In the genomic region with DNA sequence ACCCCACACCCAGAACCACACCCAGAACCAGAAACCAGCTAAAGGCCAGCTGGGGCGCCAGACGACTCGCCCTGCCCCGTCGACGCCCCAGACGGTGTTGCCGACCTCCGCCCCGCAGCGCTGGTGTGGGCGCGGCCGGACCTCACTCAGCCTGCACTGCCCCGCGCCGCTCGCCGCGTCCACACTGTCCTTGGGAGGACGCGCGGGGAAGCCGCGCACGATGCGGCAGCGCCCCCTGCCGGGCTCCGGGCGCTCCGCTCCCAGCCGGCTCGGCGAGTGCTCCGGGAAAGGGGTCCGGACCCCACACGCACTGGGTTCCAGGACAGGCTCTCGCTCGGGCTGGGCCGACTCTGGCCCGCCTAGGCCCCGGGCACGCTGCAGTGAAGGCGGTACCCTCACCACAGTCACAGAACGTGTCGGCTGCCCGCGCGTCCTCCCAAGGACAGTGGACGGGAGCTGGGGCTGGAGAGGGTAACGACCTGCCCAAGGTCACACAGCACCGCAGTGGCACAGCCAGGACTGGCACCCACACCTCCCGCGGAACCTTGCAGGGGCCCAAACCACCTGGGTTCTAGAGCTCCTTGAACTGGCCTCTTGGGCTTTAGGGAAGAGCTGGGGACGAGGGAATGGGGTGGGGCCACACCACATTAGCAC, we compare ENCODE assay signal across 8 cellular contexts.
DNase-seq lines count a peak whose midpoint lies in the region; ATAC-seq, FAIRE-seq and TF ChIP-seq lines count a peak whose summit lies in the region.

No MANE protein-coding gene starts in this region.

- peak; percentile 72 to 80 (median 74) for TF ChIP-seq CTCF in GM12878 (IDR thresholded peaks at IDR 0.05 in 2 of 3, conservative IDR thresholded peaks at IDR 0.05 in 1 of 3; ENCODE audit: control insufficient read depth in 2 of 3, extremely low read depth in 1 of 3, insufficient read depth in 1 of 3, low read depth in 3 of 3, low read length in 3 of 3)

- peak overlapping the region; percentile 45; the same call in 1 of the 2 replicates for H3K4me3 ChIP-seq in GM12878
- H3K4me3 ChIP-seq in iPS-18a (ENCODE audit: low read length) = peak overlapping the region; percentile 70

- H3K36me3 ChIP-seq in GM12878 (ENCODE audit: control insufficient read depth in 2 of 2, insufficient read depth in 2 of 2, low read length in 1 of 2) = no peaks in the 10 kb centered on the region
- H3K36me3 ChIP-seq in iPS-18a (ENCODE audit: control insufficient read depth, low read depth, low read length) = no peaks in the 10 kb centered on the region

- FAIRE-seq in GM12878 (lab: Jason Lieb, UNC) = no peak

- intact Hi-C loops in GM12878 (cut with micrococcal nuclease; ENCODE audit: unreplicated experiment) = loop anchor here (2.0 kb wide), 1 partner anchor 1416 kb away; no protein-coding TSS in a partner anchor
- intact Hi-C loops in sciatic nerve (cut with DNase I) = no loop called here

- WGBS in GM12878 (ENCODE audit: insufficient coverage, insufficient replicate concordance, low lambda C conversion rate, missing lambda C conversion rate) = 3% methylated on average over 46 of the region's 56 CpGs

- CTCF ChIA-PET in GM12878 (lab: Yijun Ruan, JAX) = interaction anchor here (0.6 to 3.4 kb wide), 19 partner anchors 8 to 1655 kb away, joined by 3 to 21 read pairs (median 3); no protein-coding TSS in a partner anchor

- POLR2A ChIA-PET in GM12878 (lab: Charles Lee) = no interaction called here

- H3K27me3 ChIP-seq in GM12878 (replicated peaks in 1 of 2; ENCODE audit: control insufficient read depth in 2 of 2, insufficient read depth in 2 of 2, low read length in 1 of 2) (peaks cover 1 to 2% of the 10 kb centered on the region in 2 experiments; a peak in 1 of 4 replicates), iPS-18a (ENCODE audit: control insufficient read depth, insufficient read depth, low read length) (peaks cover 44% of the 10 kb centered on the region)

- RAD21 ChIA-PET in GM12878 (lab: Charles Lee; ENCODE audit: unreplicated experiment) = interaction anchor here (1.6 kb wide), 1 partner anchor 1656 kb away, joined by 6 read pairs; no protein-coding TSS in a partner anchor

- DNase-seq in Daoy (ENCODE audit: low read depth) = peak; percentile 77
- peak; percentile 39 for DNase-seq in HPDE6-E6E7 (ENCODE audit: extremely low spot score)
- peak; percentile 38 for DNase-seq in SKM-1 treated with dmso at 0.1 percent for 144 hours (lab: John Stamatoyannopoulos, UW; ENCODE audit: unreplicated experiment)
- DNase-seq in GM12878 (ENCODE audit: low read depth, low spot score) = no peak
- peak; percentile 75 for DNase-seq in sciatic nerve (ENCODE audit: low spot score)
- no peak for DNase-seq in effector CD8-positive, alpha-beta T cell (lab: John Stamatoyannopoulos, UW)

- no TSS peak for BruUV-seq in GM12878 (replicated peaks; lab: Mats Ljungman, UMichigan)

- ATAC-seq in GM21423 (IDR thresholded peaks at IDR 0.05; ENCODE audit: unreplicated experiment) = peak; percentile 77
- ATAC-seq in GM12878 = peak; percentile 97
- ATAC-seq in sciatic nerve = peak; percentile 91

- TF ChIP-seq POLR2A in GM12878 (IDR thresholded peaks at IDR 0.05; ENCODE audit: low read depth, low read length) = no peak

- SMC1A ChIA-PET in GM12878 (lab: Charles Lee; ENCODE audit: uncharacterized antibody, unreplicated experiment) = interaction anchor here (1.0 kb wide), 1 partner anchor 1656 kb away, joined by 3 read pairs; no protein-coding TSS in a partner anchor

- H3K27ac ChIP-seq in GM12878 (ENCODE audit: control insufficient read depth, insufficient read depth) = no peak overlapping the region
- H3K27ac ChIP-seq in iPS-18a (ENCODE audit: low read length) = no peak overlapping the region

- H3K9me3 ChIP-seq in GM12878 (replicated peaks; ENCODE audit: control insufficient read depth, insufficient read depth, low read length) (no peaks in the 10 kb centered on the region), iPS-18a (ENCODE audit: control insufficient read depth, low read depth, low read length) (no peaks in the 10 kb centered on the region)

- H3K79me2 ChIP-seq in GM12878 (ENCODE audit: control insufficient read depth, insufficient read depth, low read length) = no peaks in the 10 kb centered on the region

- no peaks in the 10 kb centered on the region; the same call in 1 of the 2 replicates for H3K4me1 ChIP-seq in GM12878 (ENCODE audit: control insufficient read depth, insufficient read depth, low read length)
- H3K4me1 ChIP-seq in iPS-18a (ENCODE audit: control insufficient read depth, low read depth, low read length) = no peaks in the 10 kb centered on the region

- no peak for TF ChIP-seq EP300 in GM12878 (IDR thresholded peaks at IDR 0.05; ENCODE audit: borderline replicate concordance in 1 of 2, control insufficient read depth in 1 of 2, low read depth in 2 of 2, low read length in 2 of 2)

- in situ Hi-C loops in GM12878 (cut with MboI) = loop anchor here (10.0 kb wide), 1 partner anchor 1418 kb away; no protein-coding TSS in a partner anchor

- H4K20me1 ChIP-seq in GM12878 (ENCODE audit: control insufficient read depth, insufficient read depth) = no peaks in the 10 kb centered on the region

- TF ChIP-seq RAD21 in GM12878 (IDR thresholded peaks at IDR 0.05; ENCODE audit: insufficient read depth, low read depth, low read length) = peak; percentile 64

- H3K9ac ChIP-seq in GM12878 (ENCODE audit: control insufficient read depth, insufficient read depth, low read length) (no peak overlapping the region; the same call in 1 of the 2 replicates), iPS-18a (ENCODE audit: low read length) (peak overlapping the region; percentile 37)

- peak overlapping the region; percentile 68 for H3K4me2 ChIP-seq in GM12878 (ENCODE audit: control insufficient read depth, insufficient read depth)

- H2AFZ ChIP-seq in GM12878 (ENCODE audit: control insufficient read depth, low read depth, low read length) = peak overlapping the region; percentile 70

TF ChIP-seq in GM12878, 131 proteins besides CTCF, POLR2A, EP300 and RAD21 (continues in another document):
- TF ChIP-seq YY1 (IDR thresholded peaks at IDR 0.05; ENCODE audit: low read depth, low read length) (0 out of 2 replicates have a peak, but pooled peaks have one; percentile 12), TCF12 (IDR thresholded peaks at IDR 0.05; ENCODE audit: low read depth, low read length) (no peak), ZSCAN29 (IDR thresholded peaks at IDR 0.05) (peak; percentile 90), IKZF1 (conservative IDR thresholded peaks at IDR 0.05) (no peak), GATAD2B (conservative IDR thresholded peaks at IDR 0.05; ENCODE audit: low read depth) (no peak), MXI1 (IDR thresholded peaks at IDR 0.05; ENCODE audit: low read depth, low read length) (no peak), TCF3 (IDR thresholded peaks at IDR 0.05; ENCODE audit: borderline replicate concordance, insufficient read depth, low read depth, low read length) (no peak), TAF1 (IDR thresholded peaks at IDR 0.05; ENCODE audit: borderline replicate concordance, low read depth, low read length) (no peak)
- TF ChIP-seq, protein P1, sequence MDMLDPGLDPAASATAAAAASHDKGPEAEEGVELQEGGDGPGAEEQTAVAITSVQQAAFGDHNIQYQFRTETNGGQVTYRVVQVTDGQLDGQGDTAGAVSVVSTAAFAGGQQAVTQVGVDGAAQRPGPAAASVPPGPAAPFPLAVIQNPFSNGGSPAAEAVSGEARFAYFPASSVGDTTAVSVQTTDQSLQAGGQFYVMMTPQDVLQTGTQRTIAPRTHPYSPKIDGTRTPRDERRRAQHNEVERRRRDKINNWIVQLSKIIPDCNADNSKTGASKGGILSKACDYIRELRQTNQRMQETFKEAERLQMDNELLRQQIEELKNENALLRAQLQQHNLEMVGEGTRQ (IDR thresholded peaks at IDR 0.05; ENCODE audit: borderline replicate concordance, low read depth, low read length) = no peak
- TF ChIP-seq, protein P2, sequence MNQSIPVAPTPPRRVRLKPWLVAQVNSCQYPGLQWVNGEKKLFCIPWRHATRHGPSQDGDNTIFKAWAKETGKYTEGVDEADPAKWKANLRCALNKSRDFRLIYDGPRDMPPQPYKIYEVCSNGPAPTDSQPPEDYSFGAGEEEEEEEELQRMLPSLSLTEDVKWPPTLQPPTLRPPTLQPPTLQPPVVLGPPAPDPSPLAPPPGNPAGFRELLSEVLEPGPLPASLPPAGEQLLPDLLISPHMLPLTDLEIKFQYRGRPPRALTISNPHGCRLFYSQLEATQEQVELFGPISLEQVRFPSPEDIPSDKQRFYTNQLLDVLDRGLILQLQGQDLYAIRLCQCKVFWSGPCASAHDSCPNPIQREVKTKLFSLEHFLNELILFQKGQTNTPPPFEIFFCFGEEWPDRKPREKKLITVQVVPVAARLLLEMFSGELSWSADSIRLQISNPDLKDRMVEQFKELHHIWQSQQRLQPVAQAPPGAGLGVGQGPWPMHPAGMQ (IDR thresholded peaks at IDR 0.05; ENCODE audit: borderline replicate concordance) = no peak
- TF ChIP-seq, protein P3, sequence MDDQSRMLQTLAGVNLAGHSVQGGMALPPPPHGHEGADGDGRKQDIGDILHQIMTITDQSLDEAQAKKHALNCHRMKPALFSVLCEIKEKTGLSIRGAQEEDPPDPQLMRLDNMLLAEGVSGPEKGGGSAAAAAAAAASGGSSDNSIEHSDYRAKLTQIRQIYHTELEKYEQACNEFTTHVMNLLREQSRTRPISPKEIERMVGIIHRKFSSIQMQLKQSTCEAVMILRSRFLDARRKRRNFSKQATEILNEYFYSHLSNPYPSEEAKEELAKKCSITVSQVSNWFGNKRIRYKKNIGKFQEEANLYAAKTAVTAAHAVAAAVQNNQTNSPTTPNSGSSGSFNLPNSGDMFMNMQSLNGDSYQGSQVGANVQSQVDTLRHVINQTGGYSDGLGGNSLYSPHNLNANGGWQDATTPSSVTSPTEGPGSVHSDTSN (IDR thresholded peaks at IDR 0.05; ENCODE audit: insufficient replicate concordance, low read depth, low read length) = no peak
- TF ChIP-seq, protein P4, sequence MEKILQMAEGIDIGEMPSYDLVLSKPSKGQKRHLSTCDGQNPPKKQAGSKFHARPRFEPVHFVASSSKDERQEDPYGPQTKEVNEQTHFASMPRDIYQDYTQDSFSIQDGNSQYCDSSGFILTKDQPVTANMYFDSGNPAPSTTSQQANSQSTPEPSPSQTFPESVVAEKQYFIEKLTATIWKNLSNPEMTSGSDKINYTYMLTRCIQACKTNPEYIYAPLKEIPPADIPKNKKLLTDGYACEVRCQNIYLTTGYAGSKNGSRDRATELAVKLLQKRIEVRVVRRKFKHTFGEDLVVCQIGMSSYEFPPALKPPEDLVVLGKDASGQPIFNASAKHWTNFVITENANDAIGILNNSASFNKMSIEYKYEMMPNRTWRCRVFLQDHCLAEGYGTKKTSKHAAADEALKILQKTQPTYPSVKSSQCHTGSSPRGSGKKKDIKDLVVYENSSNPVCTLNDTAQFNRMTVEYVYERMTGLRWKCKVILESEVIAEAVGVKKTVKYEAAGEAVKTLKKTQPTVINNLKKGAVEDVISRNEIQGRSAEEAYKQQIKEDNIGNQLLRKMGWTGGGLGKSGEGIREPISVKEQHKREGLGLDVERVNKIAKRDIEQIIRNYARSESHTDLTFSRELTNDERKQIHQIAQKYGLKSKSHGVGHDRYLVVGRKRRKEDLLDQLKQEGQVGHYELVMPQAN (conservative IDR thresholded peaks at IDR 0.05) = no peak

Comparison
In these comparisons a context has a peak if more than half of its experiments do, and no peak if none do; other contexts are left out.
1. DNase-seq: peak in Daoy (single experiment), HPDE6-E6E7 (single experiment), SKM-1 treated with dmso at 0.1 percent for 144 hours (single experiment) and sciatic nerve (single experiment); none in GM12878 (single experiment) and effector CD8-positive, alpha-beta T cell (single experiment).
2. Peak in every context shown above with its lines, with median percentiles within 50 percentile points of each other: ATAC-seq.